Comparison of ENCODE assay signal across 8 cellular contexts in the genomic region with DNA sequence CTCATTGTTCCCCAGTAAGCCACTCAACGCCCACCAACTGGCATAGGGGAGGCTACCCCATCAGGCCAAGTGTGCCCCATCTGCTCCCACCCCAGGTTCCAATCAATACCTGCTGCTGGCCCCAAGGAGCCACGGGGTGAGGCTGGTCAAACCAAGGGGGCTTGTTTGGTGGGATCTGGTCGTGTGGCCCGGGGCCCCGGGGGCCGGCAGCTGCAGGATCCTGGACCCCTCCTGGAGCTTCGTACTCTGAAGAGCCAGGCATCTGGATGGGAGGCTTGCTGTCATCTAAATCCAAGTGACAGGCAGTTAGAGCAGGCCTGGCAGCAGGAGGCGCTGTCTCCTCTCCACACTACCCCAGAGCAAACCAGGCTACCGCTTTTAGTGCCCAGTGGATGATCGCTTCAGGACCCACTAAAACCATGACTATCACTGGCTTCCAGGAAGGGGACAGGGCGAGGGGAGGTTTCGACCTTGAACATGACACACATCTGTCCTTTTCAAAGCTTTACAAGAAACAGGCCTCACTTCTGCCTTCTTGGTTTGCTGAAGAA. TPM values are rescaled to one million over a fixed set of nuclear protein-coding genes. Genes with fewer than 3 reads are reported as not detected.
A peak's percentile ranks its signal among the peaks of the same experiment; 100 is the strongest.
DNase-seq lines count a peak whose midpoint lies in the region; ATAC-seq and TF ChIP-seq lines count a peak whose summit lies in the region.

No MANE protein-coding gene starts in this region.

- peak overlapping the region in 3 of 10 donors; percentile 29 to 60 (median 55) for H3K27ac Mint-ChIP-seq in naive thymus-derived CD8-positive, alpha-beta T cell

- intact Hi-C loops in uterus (cut with DNase I; ENCODE audit: low total_unique reads): no loop called here

- ATAC-seq in naive thymus-derived CD8-positive, alpha-beta T cell: peak in 1 of 2 donors; percentile 60
- no peak for ATAC-seq in HG03460 (IDR thresholded peaks at IDR 0.05; ENCODE audit: unreplicated experiment)

- no peak for DNase-seq in GM06990 (ENCODE audit: extremely low read depth, insufficient read length)
- no peak for DNase-seq in RWPE1 (ENCODE audit: low spot score)
- DNase-seq in astrocyte of the spinal cord (ENCODE audit: low read depth, low spot score): no peak
- peak; percentile 20 to 73 (median 34) for DNase-seq in naive thymus-derived CD8-positive, alpha-beta T cell
- no peak for DNase-seq in epidermal melanocyte (ENCODE audit: insufficient read length, low spot score)
- DNase-seq in uterus: no peak
- no peak for DNase-seq in NCI-H2107 treated with DMSO at 0.1 percent for 48 hours (lab: John Stamatoyannopoulos, UW; ENCODE audit: unreplicated experiment)

- no peaks in the 10 kb centered on the region for H3K9me3 ChIP-seq in uterus

- TF ChIP-seq POLR2A in uterus (IDR thresholded peaks at IDR 0.05): no peak

- H3K4me3 ChIP-seq in GM06990 (replicated peaks; ENCODE audit: low read depth, low read length) (no peak overlapping the region), astrocyte of the spinal cord (ENCODE audit: low read depth, low read length) (no peak overlapping the region), uterus (no peak overlapping the region)

- H3K4me1 ChIP-seq in uterus: no peaks in the 10 kb centered on the region

- H3K4me3 Mint-ChIP-seq in naive thymus-derived CD8-positive, alpha-beta T cell: no peak overlapping the region

- TF ChIP-seq CTCF in GM06990 (IDR thresholded peaks at IDR 0.05; ENCODE audit: insufficient read depth, low read length, poor library complexity, severe bottlenecking): peak; percentile 73
- TF ChIP-seq CTCF in RWPE1 (conservative IDR thresholded peaks at IDR 0.05; ENCODE audit: low read depth): no peak; the same call in 1 of the 2 replicates
- TF ChIP-seq CTCF in astrocyte of the spinal cord (IDR thresholded peaks at IDR 0.05; ENCODE audit: low read depth, low read length): peak; percentile 45
- TF ChIP-seq CTCF in uterus (IDR thresholded peaks at IDR 0.05): peak in 1 of 4 experiments; percentile 4

- H3K36me3 ChIP-seq in GM06990 (ENCODE audit: control insufficient read depth, insufficient read depth, low read length) (peaks cover 64% of the 10 kb centered on the region), uterus (no peaks in the 10 kb centered on the region)

- no peaks in the 10 kb centered on the region for H3K27me3 Mint-ChIP-seq in naive thymus-derived CD8-positive, alpha-beta T cell

- no peaks in the 10 kb centered on the region for H3K9me3 Mint-ChIP-seq in naive thymus-derived CD8-positive, alpha-beta T cell

- peak overlapping the region; percentile 33 for H3K27ac ChIP-seq in RWPE1
- H3K27ac ChIP-seq in uterus: no peak overlapping the region

- H3K36me3 Mint-ChIP-seq in naive thymus-derived CD8-positive, alpha-beta T cell: peaks cover 0 to 84% (median 4%) of the 10 kb centered on the region in 3 donors

- CTCF ChIA-PET in RWPE1 (lab: Yijun Ruan, JAX): interaction anchor here (0.6 kb wide), 1 partner anchor 152 kb away, joined by 3 read pairs; no protein-coding TSS in a partner anchor

- H3K4me1 Mint-ChIP-seq in naive thymus-derived CD8-positive, alpha-beta T cell: peaks cover 0 to 4% (median 1%) of the 10 kb centered on the region in 4 donors

- POLR2A ChIA-PET in RWPE1 (lab: Yijun Ruan, JAX; ENCODE audit: low non-redundant PET): no interaction called here
- POLR2A ChIA-PET in naive thymus-derived CD8-positive, alpha-beta T cell (lab: Charles Lee): interaction anchor here (0.6 to 0.8 kb wide), 2 partner anchors 11 to 30 kb away, joined by 4 read pairs; no protein-coding TSS in a partner anchor

- in situ Hi-C loops in astrocyte of the spinal cord (cut with HindIII; ENCODE audit: low sequenced_read_pairs): no loop called here

- H3K27me3 ChIP-seq in GM06990 (replicated peaks; ENCODE audit: control insufficient read depth, insufficient read depth, low read length) (no peaks in the 10 kb centered on the region), uterus (no peaks in the 10 kb centered on the region)

RNA-seq across cellular contexts. Expression of gene CHERP, which starts 14.2 kb away (rescaled TPM):
- total RNA-seq in naive thymus-derived CD8-positive, alpha-beta T cell: 10 to 100 TPM; 75.6 to 82.0 TPM
- polyA plus RNA-seq in naive thymus-derived CD8-positive, alpha-beta T cell: 10 to 100 TPM in 1 of 3 donors, 1 to 10 TPM in 2; 4.7 to 17.8 (median 8.6) TPM
- 10 to 100 TPM in 1 of 4 donors, 1 to 10 TPM in 3; 1.8 to 47.9 (median 7.8) TPM for total RNA-seq in uterus

RNA-seq across cellular contexts. Expression of gene C19orf44, which starts 31.9 kb away (rescaled TPM):
- total RNA-seq in naive thymus-derived CD8-positive, alpha-beta T cell: 1 to 10 TPM; 4.1 to 4.4 TPM
- 1 to 10 TPM in 1 of 3 donors, under 1 TPM in 1, not detected in 1; 0.23 to 2.0 TPM for polyA plus RNA-seq in naive thymus-derived CD8-positive, alpha-beta T cell
- total RNA-seq in uterus: 10 to 100 TPM in 1 of 4 donors, 1 to 10 TPM in 2, under 1 TPM in 1; 0.26 to 11.9 (median 7.5) TPM

RNA-seq across cellular contexts. Expression of gene CALR3, which starts 32.1 kb away (rescaled TPM):
- total RNA-seq in naive thymus-derived CD8-positive, alpha-beta T cell: not detected
- polyA plus RNA-seq in naive thymus-derived CD8-positive, alpha-beta T cell: not detected
- total RNA-seq in uterus: not detected

RNA-seq across cellular contexts. Expression of gene SLC35E1, which starts 44.2 kb away (rescaled TPM):
- 10 to 100 TPM; 31.5 to 34.2 TPM for total RNA-seq in naive thymus-derived CD8-positive, alpha-beta T cell
- 10 to 100 TPM; 13.6 to 22.3 (median 16.1) TPM for polyA plus RNA-seq in naive thymus-derived CD8-positive, alpha-beta T cell
- 10 to 100 TPM; 10.2 to 39.8 (median 19.8) TPM for total RNA-seq in uterus

RNA-seq across cellular contexts. Expression of gene EPS15L1, which starts 56.3 kb away (rescaled TPM):
- 10 to 100 TPM; 47.0 to 47.9 TPM for total RNA-seq in naive thymus-derived CD8-positive, alpha-beta T cell
- polyA plus RNA-seq in naive thymus-derived CD8-positive, alpha-beta T cell: 1 to 10 TPM; 6.8 to 9.6 (median 8.5) TPM
- 10 to 100 TPM; 18.8 to 67.2 (median 39.6) TPM for total RNA-seq in uterus

Comparison
In these comparisons a context has a peak if more than half of its experiments do, and no peak if none do; other contexts are left out.
1. DNase-seq: peak in naive thymus-derived CD8-positive, alpha-beta T cell (10 of 10); none in GM06990 (single experiment), RWPE1 (single experiment), astrocyte of the spinal cord (single experiment), epidermal melanocyte (single experiment), uterus (0 of 2) and NCI-H2107 treated with DMSO at 0.1 percent for 48 hours (single experiment).